9 cellular contexts compared by ENCODE assay signal in the genomic region with DNA sequence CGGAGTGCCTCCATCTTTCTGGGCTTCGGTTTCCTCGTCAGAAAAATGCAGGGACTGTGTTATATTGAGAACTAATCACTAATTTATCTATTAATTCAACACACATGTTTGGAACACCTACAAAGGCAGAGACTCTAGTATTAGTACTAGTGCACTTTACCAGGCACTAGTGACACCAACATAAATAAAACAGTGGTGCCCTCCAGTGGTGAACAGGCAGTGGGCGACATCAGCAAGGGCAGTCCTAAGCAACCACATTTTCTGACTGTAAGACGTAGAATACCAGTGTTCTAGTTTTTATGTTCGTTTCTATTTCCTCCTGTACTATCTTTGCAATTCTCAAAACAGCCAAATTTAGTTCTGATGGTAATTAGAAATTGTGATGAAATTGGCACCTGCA.
DNase-seq lines count a peak whose midpoint lies in the region; ATAC-seq, FAIRE-seq and TF ChIP-seq lines count a peak whose summit lies in the region.
"Had no signal": no experiment of that assay in that cellular context is flagged by ENCODE, and none has a peak within 500 bp of the region (broad histone marks: within the 10 kb centered on the region; RNA-seq: fewer than 3 reads in every experiment).

No MANE protein-coding gene starts in this region.

- peak; percentile 47 for DNase-seq in AG20443 (ENCODE audit: low spot score)
- DNase-seq in NCI-H446 treated with DMSO at 0.1 percent for 48 hours (lab: John Stamatoyannopoulos, UW) = peak; percentile 6
- no peak for DNase-seq in activated naive CD8-positive, alpha-beta T cell treated with anti-CD3 and anti-CD28 coated beads, Interleukin-2, amount 10 ng/mL, durations not matched to agents 7 days and 5 days
- DNase-seq in HepG2 (ENCODE audit: low spot score) = peak; percentile 59
- no peak for DNase-seq in NCI-H524 treated with DMSO at 0.1 percent for 48 hours (lab: John Stamatoyannopoulos, UW)
- DNase-seq in cerebellum (ENCODE audit: low spot score) = no peak

- TF ChIP-seq CTCF in GM12873 (IDR thresholded peaks at IDR 0.05; ENCODE audit: insufficient read depth, low read depth, low read length, missing control alignments) (peak; percentile 72), HepG2 (CRISPR knock-in tag; IDR thresholded peaks at IDR 0.05) (peak; percentile 79)

- TF ChIP-seq RAD21 in HepG2 (CRISPR knock-in tag; IDR thresholded peaks at IDR 0.05) = peak; percentile 45; the same call in 1 of the 2 replicates

- peaks cover 10 to 31% of the 10 kb centered on the region in 2 experiments for H3K36me3 ChIP-seq in HepG2 (replicated peaks in 1 of 2; ENCODE audit: control insufficient read depth in 1 of 2, insufficient read depth in 2 of 2, low read length in 2 of 2)

- WGBS in HepG2 (ENCODE audit: low lambda C conversion rate) = 91% methylated on average over 6 of the region's 6 CpGs

- no peaks in the 10 kb centered on the region for H3K9me3 Mint-ChIP-seq in activated naive CD8-positive, alpha-beta T cell treated with anti-CD3 and anti-CD28 coated beads, Interleukin-2, amount 10 ng/mL, durations not matched to agents 7 days and 5 days

- no peak for TF ChIP-seq POLR2A in HepG2 (IDR thresholded peaks at IDR 0.05; ENCODE audit: insufficient read depth in 1 of 2, low read depth in 2 of 2, low read length in 2 of 2)

- ATAC-seq in HG02623 (IDR thresholded peaks at IDR 0.05; ENCODE audit: unreplicated experiment) = peak; percentile 81
- ATAC-seq in activated naive CD8-positive, alpha-beta T cell treated with anti-CD3 and anti-CD28 coated beads, Interleukin-2, amount 10 ng/mL, durations not matched to agents 7 days and 5 days (ENCODE audit: low read depth) = peak; percentile 71
- ATAC-seq in HepG2 = peak; percentile 19; the same call in 1 of the 3 replicates

- H3K4me3 ChIP-seq in HepG2 (replicated peaks in 1 of 3; ENCODE audit: insufficient read depth in 1 of 3, low read depth in 2 of 3, low read length in 3 of 3) = no peak overlapping the region

- no peak overlapping the region for H3K4me2 ChIP-seq in HepG2 (ENCODE audit: low read depth, low read length)

- TF ChIP-seq EP300 in HepG2 (IDR thresholded peaks at IDR 0.05; ENCODE audit: low read depth in 2 of 2, low read length in 2 of 2) = no peak
- TF ChIP-seq EP300 in HepG2 (CRISPR knock-in tag; IDR thresholded peaks at IDR 0.05; ENCODE audit: borderline replicate concordance) = no peak

- H3K79me2 ChIP-seq in HepG2 (ENCODE audit: insufficient read depth, low read length) = no peaks in the 10 kb centered on the region

- FAIRE-seq in HepG2 (lab: Jason Lieb, UNC) = peak; percentile 74
- FAIRE-seq: frontal cortex had no signal

- intact Hi-C loops in HepG2 (cut with micrococcal nuclease; ENCODE audit: unreplicated experiment) = loop anchor here (2.0 to 5.0 kb wide), 2 partner anchors 213 to 276 kb away; no protein-coding TSS in a partner anchor

- no peak overlapping the region for H3K4me3 Mint-ChIP-seq in activated naive CD8-positive, alpha-beta T cell treated with anti-CD3 and anti-CD28 coated beads, Interleukin-2, amount 10 ng/mL, durations not matched to agents 7 days and 5 days

- H4K20me1 ChIP-seq in HepG2 (ENCODE audit: insufficient read depth, low read length) = no peaks in the 10 kb centered on the region

- no peaks in the 10 kb centered on the region for H3K4me1 Mint-ChIP-seq in activated naive CD8-positive, alpha-beta T cell treated with anti-CD3 and anti-CD28 coated beads, Interleukin-2, amount 10 ng/mL, durations not matched to agents 7 days and 5 days

- in situ Hi-C loops in HepG2 (cut with HindIII; ENCODE audit: extremely low pct_ligation_motif_present, low pct_unique_long_range_greater_than_20kb) = loop anchor here (5.0 kb wide), 1 partner anchor 116 kb away; the partner anchor contains the start of gene ELMOD2

- CTCF ChIA-PET in HepG2 (lab: Yijun Ruan, JAX; ENCODE audit: low intra/inter-chr PET ratio, low total read pairs) = interaction anchor here (1.2 to 2.3 kb wide), 2 partner anchors 43 to 277 kb away, joined by 4 to 8 read pairs; no protein-coding TSS in a partner anchor

- no peak overlapping the region for H3K27ac ChIP-seq in HepG2 (ENCODE audit: extremely low read length, insufficient read depth, low read length)

- H2AFZ ChIP-seq in HepG2 (ENCODE audit: low read length) = no peak overlapping the region

- BruUV-seq in HepG2 (replicated peaks; lab: Mats Ljungman, UMichigan) = no TSS peak

- peaks cover under 1% of the 10 kb centered on the region for H3K27me3 Mint-ChIP-seq in activated naive CD8-positive, alpha-beta T cell treated with anti-CD3 and anti-CD28 coated beads, Interleukin-2, amount 10 ng/mL, durations not matched to agents 7 days and 5 days

- H3K36me3 Mint-ChIP-seq in activated naive CD8-positive, alpha-beta T cell treated with anti-CD3 and anti-CD28 coated beads, Interleukin-2, amount 10 ng/mL, durations not matched to agents 7 days and 5 days = no peaks in the 10 kb centered on the region

- H3K27ac Mint-ChIP-seq in activated naive CD8-positive, alpha-beta T cell treated with anti-CD3 and anti-CD28 coated beads, Interleukin-2, amount 10 ng/mL, durations not matched to agents 7 days and 5 days = no peak overlapping the region

- no peaks in the 10 kb centered on the region for H3K9me3 ChIP-seq in HepG2 (ENCODE audit: low read length)

- no peak overlapping the region for H3K9ac ChIP-seq in HepG2 (ENCODE audit: insufficient read depth, low read depth, low read length)

- POLR2A ChIA-PET in activated naive CD8-positive, alpha-beta T cell treated with anti-CD3 and anti-CD28 coated beads, Interleukin-2, amount 10 ng/mL, durations not matched to agents 7 days and 5 days (lab: Charles Lee) = no interaction called here
- POLR2A ChIA-PET in HepG2 (lab: Yijun Ruan, JAX) = no interaction called here

- no peaks in the 10 kb centered on the region for H3K27me3 ChIP-seq in HepG2 (ENCODE audit: control insufficient read depth in 1 of 2, insufficient read depth in 2 of 2, low read length in 2 of 2)

- H3K4me1 ChIP-seq in HepG2 (ENCODE audit: insufficient read depth, low read length) = peaks cover 82% of the 10 kb centered on the region

TF ChIP-seq in HepG2, 621 proteins besides CTCF, POLR2A, EP300 and RAD21 (continues in another document):
- TF ChIP-seq, protein P1, sequence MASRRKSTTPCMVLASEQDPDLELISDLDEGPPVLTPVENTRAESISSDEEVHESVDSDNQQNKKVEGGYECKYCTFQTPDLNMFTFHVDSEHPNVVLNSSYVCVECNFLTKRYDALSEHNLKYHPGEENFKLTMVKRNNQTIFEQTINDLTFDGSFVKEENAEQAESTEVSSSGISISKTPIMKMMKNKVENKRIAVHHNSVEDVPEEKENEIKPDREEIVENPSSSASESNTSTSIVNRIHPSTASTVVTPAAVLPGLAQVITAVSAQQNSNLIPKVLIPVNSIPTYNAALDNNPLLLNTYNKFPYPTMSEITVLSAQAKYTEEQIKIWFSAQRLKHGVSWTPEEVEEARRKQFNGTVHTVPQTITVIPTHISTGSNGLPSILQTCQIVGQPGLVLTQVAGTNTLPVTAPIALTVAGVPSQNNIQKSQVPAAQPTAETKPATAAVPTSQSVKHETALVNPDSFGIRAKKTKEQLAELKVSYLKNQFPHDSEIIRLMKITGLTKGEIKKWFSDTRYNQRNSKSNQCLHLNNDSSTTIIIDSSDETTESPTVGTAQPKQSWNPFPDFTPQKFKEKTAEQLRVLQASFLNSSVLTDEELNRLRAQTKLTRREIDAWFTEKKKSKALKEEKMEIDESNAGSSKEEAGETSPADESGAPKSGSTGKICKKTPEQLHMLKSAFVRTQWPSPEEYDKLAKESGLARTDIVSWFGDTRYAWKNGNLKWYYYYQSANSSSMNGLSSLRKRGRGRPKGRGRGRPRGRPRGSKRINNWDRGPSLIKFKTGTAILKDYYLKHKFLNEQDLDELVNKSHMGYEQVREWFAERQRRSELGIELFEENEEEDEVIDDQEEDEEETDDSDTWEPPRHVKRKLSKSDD (CRISPR knock-in tag; IDR thresholded peaks at IDR 0.05; ENCODE audit: low read depth) = no peak
- TF ChIP-seq TEAD3 (CRISPR knock-in tag; optimal IDR thresholded peaks at IDR 0.05; ENCODE audit: borderline replicate concordance) (peak; percentile 8), ATF5 (CRISPR knock-in tag; IDR thresholded peaks at IDR 0.05; ENCODE audit: low read depth) (no peak), ZNF605 (CRISPR knock-in tag; IDR thresholded peaks at IDR 0.05) (no peak), ZSCAN31 (CRISPR knock-in tag; IDR thresholded peaks at IDR 0.05; ENCODE audit: low read depth) (no peak), REPIN1 (CRISPR knock-in tag; IDR thresholded peaks at IDR 0.05; ENCODE audit: borderline replicate concordance, low read depth) (0 out of 2 replicates have a peak, but pooled peaks have one; percentile 34), STAG1 (CRISPR knock-in tag; IDR thresholded peaks at IDR 0.05) (peak; percentile 72), ZNF749 (CRISPR knock-in tag; IDR thresholded peaks at IDR 0.05; ENCODE audit: borderline replicate concordance) (no peak), ZNF224 (CRISPR knock-in tag; IDR thresholded peaks at IDR 0.05) (no peak), ZNF704 (CRISPR knock-in tag; IDR thresholded peaks at IDR 0.05; ENCODE audit: borderline replicate concordance) (no peak), MED1 (CRISPR knock-in tag; IDR thresholded peaks at IDR 0.05) (no peak)
- TF ChIP-seq, protein P2, sequence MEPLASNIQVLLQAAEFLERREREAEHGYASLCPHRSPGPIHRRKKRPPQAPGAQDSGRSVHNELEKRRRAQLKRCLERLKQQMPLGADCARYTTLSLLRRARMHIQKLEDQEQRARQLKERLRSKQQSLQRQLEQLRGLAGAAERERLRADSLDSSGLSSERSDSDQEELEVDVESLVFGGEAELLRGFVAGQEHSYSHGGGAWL (CRISPR knock-in tag; IDR thresholded peaks at IDR 0.05) = no peak

Comparison
In these comparisons a context has a peak if more than half of its experiments do, and no peak if none do; other contexts are left out.
1. DNase-seq: peak in AG20443 (single experiment), NCI-H446 treated with DMSO at 0.1 percent for 48 hours (single experiment) and HepG2 (single experiment); none in activated naive CD8-positive, alpha-beta T cell treated with anti-CD3 and anti-CD28 coated beads, Interleukin-2, amount 10 ng/mL, durations not matched to agents 7 days and 5 days (single experiment), NCI-H524 treated with DMSO at 0.1 percent for 48 hours (single experiment) and cerebellum (single experiment).
2. ATAC-seq: peak in every context shown above with its lines; median percentile 81 in HG02623; 71 in activated naive CD8-positive, alpha-beta T cell treated with anti-CD3 and anti-CD28 coated beads, Interleukin-2, amount 10 ng/mL, durations not matched to agents 7 days and 5 days; 19 in HepG2.